ENCODE assay signal across 15 cellular contexts in genomic region chr17:61331886-61332285, GRCh38.
"Had no signal": no experiment of that assay in that cellular context is flagged by ENCODE, and none has a peak within 500 bp of the region (broad histone marks: within the 10 kb centered on the region; RNA-seq: fewer than 3 reads in every experiment).

No MANE protein-coding gene starts in this region.

- DNase-seq: activated CD4-positive, alpha-beta T cell treated with anti-CD3 and anti-CD28 coated beads, Interleukin-2, amount 50 U/mL, for 1 hour; activated CD4-positive, CD25-positive, alpha-beta regulatory T cell; activated naive CD4-positive, alpha-beta T cell treated with anti-CD3 and anti-CD28 coated beads for 36 hours; activated T-cell treated with anti-CD3 and anti-CD28 coated beads for 4 hours; cortex of kidney; effector memory CD4-positive, alpha-beta T cell; islet precursor cell; naive B cell; small intestine; T-helper 2 cell had no signal

- H3K27me3 ChIP-seq: cardiac muscle cell, neutrophil, right atrium auricular region had no signal

- H3K9me3 ChIP-seq: neutrophil, right atrium auricular region had no signal

- H3K4me3 ChIP-seq: cardiac muscle cell, right atrium auricular region had no signal

- ATAC-seq: activated T-helper 17 cell treated with anti-CD3 and anti-CD28 coated beads, Interleukin-2, amount 50 U/mL, for 72 hours; stimulated activated effector memory CD8-positive, alpha-beta T cell treated with anti-CD3 and anti-CD28 coated beads, Interleukin-12 subunit alpha, Interleukin-12 subunit beta, amount 100 ng/mL, for 72 hours had no signal

- H3K27ac ChIP-seq: neutrophil had no signal

- H3K36me3 ChIP-seq: cardiac muscle cell, neutrophil, right atrium auricular region had no signal

- FAIRE-seq: small intestine had no signal
